In genomic region chr9:105643795-105644194, GRCh38 we compare ENCODE assay signal across 29 cellular contexts. TPM values are rescaled to one million over a fixed set of nuclear protein-coding genes. Genes with fewer than 3 reads are reported as not detected.
"Had no signal": no experiment of that assay in that cellular context is flagged by ENCODE, and none has a peak within 500 bp of the region (broad histone marks: within the 10 kb centered on the region; RNA-seq: fewer than 3 reads in every experiment).

No MANE protein-coding gene starts in this region.

- ATAC-seq: natural killer cell; psoas muscle; right cardiac atrium; sciatic nerve; stimulated activated memory B cell treated with anti-CD40 and anti-IgM and Interleukin-4, amounts not matched to agents 10 μg/mL and 1 μg/mL and 100 μg/mL, for 72 hours; stimulated activated naive CD8-positive, alpha-beta T cell treated with anti-CD3 and anti-CD28 coated beads, Interleukin-15, amount 100 ng/mL, for 72 hours; stimulated activated naive CD8-positive, alpha-beta T cell treated with anti-CD3 and anti-CD28 coated beads, Interleukin-15, Interleukin-2, amounts not matched to agents 100 U/mL and 50 U/mL, for 24 hours; upper lobe of right lung had no signal

- H3K4me1 ChIP-seq: parathyroid adenoma, psoas muscle, spleen, suprapubic skin, testis, tibial artery, transverse colon, upper lobe of right lung, uterus had no signal

- H3K4me2 ChIP-seq: neural progenitor cell, smooth muscle cell had no signal

- H3K9ac ChIP-seq: neural progenitor cell, parathyroid adenoma had no signal

- H3K36me3 ChIP-seq: neural progenitor cell, ovary, upper lobe of right lung, uterus had no signal

- H2AFZ ChIP-seq: neural progenitor cell, parathyroid adenoma had no signal

- H3K4me3 ChIP-seq: neural progenitor cell, ovary, psoas muscle, skin epidermis, smooth muscle cell, spleen, suprapubic skin, testis, tibial artery, transverse colon, upper lobe of right lung, uterus had no signal

- DNase-seq: natural killer cell; occipital lobe; ovary; posterior cingulate gyrus; psoas muscle; right cardiac atrium; spleen; stimulated activated CD4-positive, alpha-beta T cell treated with anti-CD3 and anti-CD28 coated beads, Interleukin-12 subunit alpha, Interleukin-12 subunit beta, amount 100 ng/mL, for 4 hours; stimulated activated CD4-positive, alpha-beta T cell treated with anti-CD3 and anti-CD28 coated beads, Interleukin-1b, Interleukin-23, amount 100 ng/mL, for 48 hours; stimulated activated CD4-positive, alpha-beta T cell treated with anti-CD3 and anti-CD28 coated beads, Interleukin-4, amount 100 ng/mL, for 1 hour; stimulated activated CD4-positive, alpha-beta T cell treated with anti-CD3 and anti-CD28 coated beads, Interleukin-4, amount 100 ng/mL, for 4 hours; stimulated activated CD8-positive, alpha-beta memory T cell treated with anti-CD3 and anti-CD28 coated beads, Interleukin-4, amount 100 ng/mL, for 48 hours; stimulated activated naive CD4-positive, alpha-beta T cell; stimulated activated naive CD8-positive, alpha-beta T cell treated with anti-CD3 and anti-CD28 coated beads, Interleukin-15, amount 100 ng/mL, for 72 hours; stimulated activated naive CD8-positive, alpha-beta T cell treated with anti-CD3 and anti-CD28 coated beads, Interleukin-15, Interleukin-2, amounts not matched to agents 100 U/mL and 50 U/mL, for 24 hours; substantia nigra; testis; tibial artery; transverse colon; upper lobe of right lung; uterus had no signal

- H3K27ac ChIP-seq: neural progenitor cell, ovary, parathyroid adenoma, psoas muscle, skin epidermis, spleen, suprapubic skin, testis, tibial artery, transverse colon, upper lobe of right lung, uterus had no signal

- H3K9me3 ChIP-seq: ovary, suprapubic skin, testis, upper lobe of right lung had no signal

- H3K79me2 ChIP-seq: parathyroid adenoma had no signal

- H3K27me3 ChIP-seq: ovary, spleen, suprapubic skin, testis, tibial artery, transverse colon, upper lobe of right lung, uterus had no signal

RNA-seq across cellular contexts. Expression of gene TAL2, which starts 18.5 kb away (rescaled TPM):
- total RNA-seq: natural killer cell, right cardiac atrium, sciatic nerve, spleen, suprapubic skin, testis, transverse colon, upper lobe of right lung had no signal
- polyA plus RNA-seq: urinary bladder had no signal
